16 cellular contexts compared by ENCODE assay signal in genomic region chr2:174343638-174344455, GRCh38. TPM values are rescaled to one million over a fixed set of nuclear protein-coding genes. Genes with fewer than 3 reads are reported as not detected.
DNase-seq lines count a peak whose midpoint lies in the region; ATAC-seq, FAIRE-seq and TF ChIP-seq lines count a peak whose summit lies in the region.
"Had no signal": no experiment of that assay in that cellular context is flagged by ENCODE, and none has a peak within 500 bp of the region (broad histone marks: within the 10 kb centered on the region; RNA-seq: fewer than 3 reads in every experiment).

No MANE protein-coding gene starts in this region.

- POLR2A ChIA-PET in HepG2 (lab: Yijun Ruan, JAX): no interaction called here

- H2AFZ ChIP-seq in HepG2 (ENCODE audit: low read length): no peak overlapping the region

- peak overlapping the region; percentile 19 for H3K4me3 Mint-ChIP-seq in activated T-helper 1 cell treated with anti-CD3 and anti-CD28 coated beads, Interleukin-12 subunit alpha, Interleukin-12 subunit beta, Interleukin-2, Interleukin-4 antibody, amounts not matched to agents 30 ng/mL and 10 ng/mL and 1 ng/mL, durations not matched to agents 14 hours and 24 hours and 36 hours
- H3K4me3 Mint-ChIP-seq in mesothelial cell of epicardium: no peak overlapping the region

- TF ChIP-seq CTCF in HepG2 (CRISPR knock-in tag; IDR thresholded peaks at IDR 0.05) (no peak), right lobe of liver (IDR thresholded peaks at IDR 0.05) (no peak), mesothelial cell of epicardium (IDR thresholded peaks at IDR 0.05; ENCODE audit: unreplicated experiment) (no peak)

- H3K27ac Mint-ChIP-seq in activated T-helper 1 cell treated with anti-CD3 and anti-CD28 coated beads, Interleukin-12 subunit alpha, Interleukin-12 subunit beta, Interleukin-2, Interleukin-4 antibody, amounts not matched to agents 30 ng/mL and 10 ng/mL and 1 ng/mL, durations not matched to agents 14 hours and 24 hours and 36 hours: no peak overlapping the region
- no peak overlapping the region for H3K27ac Mint-ChIP-seq in mesothelial cell of epicardium

- no TSS peak for BruUV-seq in HepG2 (replicated peaks; lab: Mats Ljungman, UMichigan)

- 69% methylated on average over 33 of the region's 56 CpGs for WGBS in HepG2 (ENCODE audit: low lambda C conversion rate)
- WGBS in right lobe of liver (ENCODE audit: insufficient coverage, low coverage, low lambda C conversion rate, missing lambda C conversion rate): 10% methylated on average over 19 of the region's 56 CpGs

- no peaks in the 10 kb centered on the region for H3K79me2 ChIP-seq in HepG2 (ENCODE audit: insufficient read depth, low read length)

- H3K9ac ChIP-seq in HepG2 (ENCODE audit: insufficient read depth, low read depth, low read length): no peak overlapping the region
- H3K9ac ChIP-seq: BLaER1 treated with 17β-estradiol and CSF1 and Interleukin-3, amounts not matched to agents 10 nM and 100 nM had no signal

- CTCF ChIA-PET in HepG2 (lab: Yijun Ruan, JAX; ENCODE audit: low intra/inter-chr PET ratio, low total read pairs): interaction anchor here (0.9 to 2.6 kb wide), 2 partner anchors 303 to 459 kb away, joined by 3 to 13 read pairs; no protein-coding TSS in a partner anchor

- H3K4me1 Mint-ChIP-seq in activated T-helper 1 cell treated with anti-CD3 and anti-CD28 coated beads, Interleukin-12 subunit alpha, Interleukin-12 subunit beta, Interleukin-2, Interleukin-4 antibody, amounts not matched to agents 30 ng/mL and 10 ng/mL and 1 ng/mL, durations not matched to agents 14 hours and 24 hours and 36 hours (ENCODE audit: low read depth): peaks cover 27% of the 10 kb centered on the region
- peaks cover 31% of the 10 kb centered on the region for H3K4me1 Mint-ChIP-seq in mesothelial cell of epicardium

- peaks cover 16% of the 10 kb centered on the region for H3K36me3 Mint-ChIP-seq in activated T-helper 1 cell treated with anti-CD3 and anti-CD28 coated beads, Interleukin-12 subunit alpha, Interleukin-12 subunit beta, Interleukin-2, Interleukin-4 antibody, amounts not matched to agents 30 ng/mL and 10 ng/mL and 1 ng/mL, durations not matched to agents 14 hours and 24 hours and 36 hours (ENCODE audit: low read depth)
- H3K36me3 Mint-ChIP-seq in mesothelial cell of epicardium: peaks cover 10% of the 10 kb centered on the region

- peaks cover 2 to 8% of the 10 kb centered on the region in 2 experiments; a peak in 4 of 5 replicates for H3K36me3 ChIP-seq in HepG2 (replicated peaks in 1 of 2; ENCODE audit: control insufficient read depth in 1 of 2, insufficient read depth in 2 of 2, low read length in 2 of 2)
- peaks cover 0 to 9% (median 2%) of the 10 kb centered on the region in 4 donors for H3K36me3 ChIP-seq in right lobe of liver

- H3K27ac ChIP-seq in HepG2 (ENCODE audit: extremely low read length, insufficient read depth, low read length) (no peak overlapping the region), right lobe of liver (no peak overlapping the region)
- H3K27ac ChIP-seq: ascending aorta; BLaER1 treated with 17β-estradiol and CSF1 and Interleukin-3, amounts not matched to agents 10 nM and 100 nM had no signal

- peaks cover 20 to 59% of the 10 kb centered on the region in 2 experiments; a peak in 4 of 5 replicates for H3K27me3 ChIP-seq in HepG2 (ENCODE audit: control insufficient read depth in 1 of 2, insufficient read depth in 2 of 2, low read length in 2 of 2)
- peaks cover 16 to 49% of the 10 kb centered on the region in 2 donors for H3K27me3 ChIP-seq in right lobe of liver

- H3K9me3 Mint-ChIP-seq in activated T-helper 1 cell treated with anti-CD3 and anti-CD28 coated beads, Interleukin-12 subunit alpha, Interleukin-12 subunit beta, Interleukin-2, Interleukin-4 antibody, amounts not matched to agents 30 ng/mL and 10 ng/mL and 1 ng/mL, durations not matched to agents 14 hours and 24 hours and 36 hours: no peaks in the 10 kb centered on the region
- H3K9me3 Mint-ChIP-seq in mesothelial cell of epicardium: no peaks in the 10 kb centered on the region

- H3K9me3 ChIP-seq in HepG2 (ENCODE audit: low read length) (no peaks in the 10 kb centered on the region), right lobe of liver (no peaks in the 10 kb centered on the region)
- H3K9me3 ChIP-seq: ascending aorta; BLaER1 treated with 17β-estradiol and CSF1 and Interleukin-3, amounts not matched to agents 10 nM and 100 nM had no signal

- TF ChIP-seq RAD21 in HepG2 (CRISPR knock-in tag; IDR thresholded peaks at IDR 0.05): no peak

- no peak for FAIRE-seq in HepG2 (lab: Jason Lieb, UNC)

- peaks cover 50% of the 10 kb centered on the region for H3K4me1 ChIP-seq in HepG2 (ENCODE audit: insufficient read depth, low read length)
- peaks cover 0 to 18% (median 3%) of the 10 kb centered on the region in 4 donors for H3K4me1 ChIP-seq in right lobe of liver

- no peaks in the 10 kb centered on the region; the same call in 1 of the 2 replicates for H4K20me1 ChIP-seq in HepG2 (ENCODE audit: insufficient read depth, low read length)

- TF ChIP-seq EP300 in HepG2 (IDR thresholded peaks at IDR 0.05; ENCODE audit: low read depth in 2 of 2, low read length in 2 of 2): no peak
- TF ChIP-seq EP300 in HepG2 (CRISPR knock-in tag; IDR thresholded peaks at IDR 0.05; ENCODE audit: borderline replicate concordance): no peak

- ATAC-seq in HepG2 (peak; percentile 6; the same call in 2 of the 3 replicates), right lobe of liver (no peak), GM18907 (IDR thresholded peaks at IDR 0.05; ENCODE audit: unreplicated experiment) (no peak), GM18517 (IDR thresholded peaks at IDR 0.05; ENCODE audit: unreplicated experiment) (no peak)

- H3K4me3 ChIP-seq in HepG2 (replicated peaks in 1 of 3; ENCODE audit: insufficient read depth in 1 of 3, low read depth in 2 of 3, low read length in 3 of 3) (peak overlapping the region in 2 of 3 experiments; percentile 9 to 36; a peak in 3 of 6 replicates), right lobe of liver (no peak overlapping the region)
- H3K4me3 ChIP-seq: ascending aorta, lung had no signal

- TF ChIP-seq POLR2A in HepG2 (IDR thresholded peaks at IDR 0.05; ENCODE audit: insufficient read depth in 1 of 2, low read depth in 2 of 2, low read length in 2 of 2): no peak
- no peak for TF ChIP-seq POLR2A in right lobe of liver (IDR thresholded peaks at IDR 0.05)

- H3K4me2 ChIP-seq in HepG2 (ENCODE audit: low read depth, low read length): peak overlapping the region; percentile 77

- DNase-seq in HepG2 (ENCODE audit: low spot score) (no peak), right lobe of liver (no peak), islet precursor cell (peak; percentile 57), mesothelial cell of epicardium (ENCODE audit: low spot score in 2 of 2, unreplicated experiment in 2 of 2) (no peak), NCI-H2171 (lab: John Stamatoyannopoulos, UW) (no peak)
- no peak for DNase-seq in activated T-helper 1 cell treated with anti-CD3 and anti-CD28 coated beads, Interleukin-12 subunit alpha, Interleukin-12 subunit beta, Interleukin-2, Interleukin-4 antibody, amounts not matched to agents 30 ng/mL and 10 ng/mL and 1 ng/mL, durations not matched to agents 14 hours and 24 hours and 36 hours (ENCODE audit: low spot score)
- DNase-seq: effector memory CD4-positive, alpha-beta T cell; NCI-H2081; SW 1271 had no signal

- H3K27me3 Mint-ChIP-seq in activated T-helper 1 cell treated with anti-CD3 and anti-CD28 coated beads, Interleukin-12 subunit alpha, Interleukin-12 subunit beta, Interleukin-2, Interleukin-4 antibody, amounts not matched to agents 30 ng/mL and 10 ng/mL and 1 ng/mL, durations not matched to agents 14 hours and 24 hours and 36 hours (ENCODE audit: insufficient read depth): peaks cover 51% of the 10 kb centered on the region
- H3K27me3 Mint-ChIP-seq in mesothelial cell of epicardium (ENCODE audit: low read depth): peaks cover 72% of the 10 kb centered on the region

- intact Hi-C loops in HepG2 (cut with micrococcal nuclease; ENCODE audit: unreplicated experiment) (loop anchor here (5.0 kb wide), 2 partner anchors 207 to 377 kb away; partner anchors contain the start of gene SP3), right lobe of liver (cut with DNase I) (no loop called here)
- intact Hi-C loops in activated T-helper 1 cell treated with anti-CD3 and anti-CD28 coated beads, Interleukin-12 subunit alpha, Interleukin-12 subunit beta, Interleukin-2, Interleukin-4 antibody, amounts not matched to agents 30 ng/mL and 10 ng/mL and 1 ng/mL, durations not matched to agents 14 hours and 24 hours and 36 hours (cut with micrococcal nuclease): loop anchor here (5.0 to 10.0 kb wide), 6 partner anchors 382 to 1748 kb away; partner anchors contain the start of gene HOXD13

- in situ Hi-C loops in HepG2 (cut with HindIII; ENCODE audit: extremely low pct_ligation_motif_present, low pct_unique_long_range_greater_than_20kb): loop anchor here (5.0 to 10.0 kb wide), 4 partner anchors 187 to 942 kb away; no protein-coding TSS in a partner anchor

RNA-seq across cellular contexts. Expression of gene SP9, which starts 9.1 kb away (rescaled TPM):
- total RNA-seq in HepG2 (2016; rRNA removed; fragmentation: Illumina TruSeq; extraction: Trizol) (not detected in 2 replicates), right lobe of liver (not detected), mesothelial cell of epicardium (1.1 to 1.4 TPM (median 1.3 TPM) in 3 replicates)
- not detected in 2 replicates for total RNA-seq in HepG2 (2016; cell fraction: cytosol; rRNA removed; fragmentation: Illumina TruSeq; extraction: Trizol; ENCODE audit: low read depth)
- not detected in 2 replicates for total RNA-seq in HepG2 (2016; cell fraction: insoluble cytoplasmic fraction; rRNA removed; fragmentation: Illumina TruSeq; extraction: Trizol)
- total RNA-seq in HepG2 (2016; cell fraction: membrane; rRNA removed; fragmentation: Illumina TruSeq; extraction: Trizol): not detected in 2 replicates
- total RNA-seq in HepG2 (2016; cell fraction: nucleus; rRNA removed; fragmentation: Illumina TruSeq; extraction: Trizol): not detected in 2 replicates
- polyA plus RNA-seq in HepG2 (2011; rRNA removed): not detected in 2 replicates
- not detected in 2 replicates for polyA plus RNA-seq in HepG2 (2011; cell fraction: cytosol; rRNA removed)
- not detected in 2 replicates for polyA plus RNA-seq in HepG2 (2011; cell fraction: nucleus; rRNA removed)
- 0.07 TPM in 1 of 2 replicates, not detected in the other for polyA plus RNA-seq in HepG2 (2012)
- polyA plus RNA-seq in HepG2 (2016; cell fraction: cytosol; fragmentation: Illumina TruSeq; extraction: Trizol; ENCODE audit: low read depth): not detected in 2 replicates
- polyA plus RNA-seq in HepG2 (2016; cell fraction: insoluble cytoplasmic fraction; fragmentation: Illumina TruSeq; extraction: Trizol; ENCODE audit: low read depth): not detected in 2 replicates
- not detected in 2 replicates for polyA plus RNA-seq in HepG2 (2016; cell fraction: membrane; fragmentation: Illumina TruSeq; extraction: Trizol; ENCODE audit: low read depth)
- polyA plus RNA-seq in HepG2 (2016; cell fraction: nucleus; fragmentation: Illumina TruSeq; extraction: Trizol; ENCODE audit: insufficient read depth, low read depth): not detected in 2 replicates
- not detected in 2 replicates for polyA minus RNA-seq in HepG2 (2011; rRNA and poly(A)+ RNA removed; ENCODE audit: low replicate concordance)
- polyA minus RNA-seq in HepG2 (2011; cell fraction: cytosol; rRNA and poly(A)+ RNA removed): not detected in 2 replicates
- polyA minus RNA-seq in HepG2 (2011; cell fraction: nucleus; rRNA and poly(A)+ RNA removed): not detected in 2 replicates
- total RNA-seq in activated T-helper 1 cell treated with anti-CD3 and anti-CD28 coated beads, Interleukin-12 subunit alpha, Interleukin-12 subunit beta, Interleukin-2, Interleukin-4 antibody, amounts not matched to agents 30 ng/mL and 10 ng/mL and 1 ng/mL, durations not matched to agents 14 hours and 24 hours and 36 hours: not detected in 2 replicates
- total RNA-seq: ascending aorta, glomerular endothelial cell, lung, renal cortical epithelial cell had no signal
- polyA plus RNA-seq: lung had no signal

RNA-seq across cellular contexts. Expression of gene SCRN3, which starts 51.7 kb away (rescaled TPM):
- total RNA-seq in HepG2 (2016; rRNA removed; fragmentation: Illumina TruSeq; extraction: Trizol) (11.3 and 16.8 TPM in 2 replicates), right lobe of liver (10 to 100 TPM; 13.9 to 21.1 (median 15.7) TPM), mesothelial cell of epicardium (26.5 to 29.0 TPM (median 26.8 TPM) in 3 replicates)
- 2.9 and 3.7 TPM in 2 replicates for total RNA-seq in HepG2 (2016; cell fraction: cytosol; rRNA removed; fragmentation: Illumina TruSeq; extraction: Trizol; ENCODE audit: low read depth)
- 11.1 and 20.2 TPM in 2 replicates for total RNA-seq in HepG2 (2016; cell fraction: insoluble cytoplasmic fraction; rRNA removed; fragmentation: Illumina TruSeq; extraction: Trizol)
- total RNA-seq in HepG2 (2016; cell fraction: membrane; rRNA removed; fragmentation: Illumina TruSeq; extraction: Trizol): 8.6 and 8.8 TPM in 2 replicates
- 8.6 and 8.8 TPM in 2 replicates for total RNA-seq in HepG2 (2016; cell fraction: nucleus; rRNA removed; fragmentation: Illumina TruSeq; extraction: Trizol)
- polyA plus RNA-seq in HepG2 (2011; rRNA removed): 5.5 and 6.6 TPM in 2 replicates
- polyA plus RNA-seq in HepG2 (2011; cell fraction: cytosol; rRNA removed): 4.3 and 5.4 TPM in 2 replicates
- polyA plus RNA-seq in HepG2 (2011; cell fraction: nucleus; rRNA removed): 3.7 and 5.9 TPM in 2 replicates
- 8.0 and 12.9 TPM in 2 replicates for polyA plus RNA-seq in HepG2 (2012)
- polyA plus RNA-seq in HepG2 (2016; cell fraction: cytosol; fragmentation: Illumina TruSeq; extraction: Trizol; ENCODE audit: low read depth): 2.4 and 3.1 TPM in 2 replicates
- 14.3 and 17.8 TPM in 2 replicates for polyA plus RNA-seq in HepG2 (2016; cell fraction: insoluble cytoplasmic fraction; fragmentation: Illumina TruSeq; extraction: Trizol; ENCODE audit: low read depth)
- 4.2 and 5.8 TPM in 2 replicates for polyA plus RNA-seq in HepG2 (2016; cell fraction: membrane; fragmentation: Illumina TruSeq; extraction: Trizol; ENCODE audit: low read depth)
- 9.7 and 10.3 TPM in 2 replicates for polyA plus RNA-seq in HepG2 (2016; cell fraction: nucleus; fragmentation: Illumina TruSeq; extraction: Trizol; ENCODE audit: insufficient read depth, low read depth)
- 3.5 and 3.7 TPM in 2 replicates for polyA minus RNA-seq in HepG2 (2011; rRNA and poly(A)+ RNA removed; ENCODE audit: low replicate concordance)
- 4.6 and 6.5 TPM in 2 replicates for polyA minus RNA-seq in HepG2 (2011; cell fraction: cytosol; rRNA and poly(A)+ RNA removed)
- polyA minus RNA-seq in HepG2 (2011; cell fraction: nucleus; rRNA and poly(A)+ RNA removed): 14.2 and 17.8 TPM in 2 replicates
- total RNA-seq in activated T-helper 1 cell treated with anti-CD3 and anti-CD28 coated beads, Interleukin-12 subunit alpha, Interleukin-12 subunit beta, Interleukin-2, Interleukin-4 antibody, amounts not matched to agents 30 ng/mL and 10 ng/mL and 1 ng/mL, durations not matched to agents 14 hours and 24 hours and 36 hours: 14.0 and 19.8 TPM in 2 replicates

Comparison
In these comparisons a context has a peak if more than half of its experiments do, and no peak if none do; other contexts are left out.
1. H3K4me3 ChIP-seq: peak in HepG2 (2 of 3); none in right lobe of liver (0 of 3).
2. intact Hi-C loops: an anchor here in HepG2 (5.0 kb wide) and activated T-helper 1 cell treated with anti-CD3 and anti-CD28 coated beads, Interleukin-12 subunit alpha, Interleukin-12 subunit beta, Interleukin-2, Interleukin-4 antibody, amounts not matched to agents 30 ng/mL and 10 ng/mL and 1 ng/mL, durations not matched to agents 14 hours and 24 hours and 36 hours (5.0 to 10.0 kb wide); none called in right lobe of liver.